8 cellular contexts compared by ENCODE assay signal in the genomic region with DNA sequence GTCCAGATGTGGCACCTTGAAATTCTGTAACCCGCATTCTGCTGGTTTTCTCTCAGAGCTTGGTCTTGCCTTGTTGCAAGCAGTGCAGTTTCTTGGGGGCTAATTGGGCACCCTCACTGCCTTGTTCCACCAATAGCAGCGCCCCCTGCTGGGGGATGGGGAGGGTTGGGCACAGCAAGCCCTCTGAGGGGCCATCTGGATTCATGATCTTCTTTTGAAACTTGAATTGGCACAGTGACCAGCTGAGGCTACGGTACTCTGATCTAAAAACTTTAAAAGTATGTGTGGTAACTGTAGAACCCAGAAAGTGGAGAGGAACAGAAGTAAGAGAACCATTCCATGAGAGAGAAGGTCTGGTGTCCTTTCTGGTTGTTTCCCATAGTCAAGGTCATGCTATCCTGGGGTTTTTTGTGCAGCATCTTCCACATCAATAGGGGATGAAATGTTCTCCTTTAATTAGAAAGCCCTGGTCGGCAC.
DNase-seq lines count a peak whose midpoint lies in the region; ATAC-seq and TF ChIP-seq lines count a peak whose summit lies in the region.

No MANE protein-coding gene starts in this region.

- H3K9me3 Mint-ChIP-seq in Caco-2 (ENCODE audit: unreplicated experiment) = no peaks in the 10 kb centered on the region
- H3K9me3 Mint-ChIP-seq in activated T-cell treated with anti-CD3 and anti-CD28 coated beads, Interleukin-2, amount 50 U/mL, for 72 hours = no peaks in the 10 kb centered on the region

- H3K4me1 ChIP-seq in Caco-2 (peaks cover 13% of the 10 kb centered on the region), left ventricle myocardium inferior (peaks cover 40% of the 10 kb centered on the region)

- no peak overlapping the region for H3K4me3 Mint-ChIP-seq in Caco-2 (ENCODE audit: unreplicated experiment)
- H3K4me3 Mint-ChIP-seq in activated T-cell treated with anti-CD3 and anti-CD28 coated beads, Interleukin-2, amount 50 U/mL, for 72 hours = no peak overlapping the region

- CTCF ChIA-PET in Caco-2 (lab: Charles Lee) = no interaction called here

- H3K27me3 Mint-ChIP-seq in Caco-2 (ENCODE audit: insufficient read depth, unreplicated experiment) = no peaks in the 10 kb centered on the region
- no peaks in the 10 kb centered on the region for H3K27me3 Mint-ChIP-seq in activated T-cell treated with anti-CD3 and anti-CD28 coated beads, Interleukin-2, amount 50 U/mL, for 72 hours (ENCODE audit: low read depth)

- POLR2A ChIA-PET in Caco-2 (lab: Charles Lee) = no interaction called here

- H3K27ac Mint-ChIP-seq in Caco-2 (ENCODE audit: unreplicated experiment) = no peak overlapping the region
- no peak overlapping the region for H3K27ac Mint-ChIP-seq in activated T-cell treated with anti-CD3 and anti-CD28 coated beads, Interleukin-2, amount 50 U/mL, for 72 hours

- BruUV-seq in Caco-2 (replicated peaks; lab: Mats Ljungman, UMichigan) = no TSS peak

- TF ChIP-seq CTCF in Caco-2 (IDR thresholded peaks at IDR 0.05; ENCODE audit: insufficient read depth in 1 of 2, low read depth in 1 of 2, low read length in 1 of 2, severe bottlenecking in 1 of 2, unreplicated experiment in 1 of 2) (peak; percentile 62 to 69), left ventricle myocardium inferior (IDR thresholded peaks at IDR 0.05; ENCODE audit: borderline replicate concordance) (peak; percentile 80)

- H3K27ac ChIP-seq in left ventricle myocardium inferior (replicated peaks) = no peak overlapping the region

- H3K36me3 ChIP-seq in Caco-2 (ENCODE audit: control insufficient read depth, insufficient read depth, low read length) (peaks cover 12% of the 10 kb centered on the region), left ventricle myocardium inferior (peaks cover 84% of the 10 kb centered on the region)

- DNase-seq in Caco-2 (peak in 1 of 2 experiments; percentile 43), NAMALWA (ENCODE audit: low spot score) (peak; percentile 66), left ventricle myocardium inferior (peak; percentile 37), NCI-H1417 treated with DMSO at 0.1 percent for 48 hours (lab: John Stamatoyannopoulos, UW) (no peak)
- peak; percentile 64 to 74 for DNase-seq in activated T-cell treated with anti-CD3 and anti-CD28 coated beads, Interleukin-2, amount 50 U/mL, for 72 hours
- peak; percentile 68 for DNase-seq in stimulated activated CD4-positive, alpha-beta T cell treated with anti-CD3 and anti-CD28 coated beads, Interleukin-4, amount 100 ng/mL, for 24 hours

- no peak overlapping the region for H3K4me3 ChIP-seq in Caco-2 (ENCODE audit: low read depth, low read length)
- H3K4me3 ChIP-seq in left ventricle myocardium inferior = no peak overlapping the region

- no peak for ATAC-seq in activated T-cell treated with anti-CD3 and anti-CD28 coated beads, Interleukin-2, amount 50 U/mL, for 72 hours (replicated peaks in 1 of 2)
- ATAC-seq in GM21723 (IDR thresholded peaks at IDR 0.05; ENCODE audit: unreplicated experiment) (no peak), GM21825 (IDR thresholded peaks at IDR 0.05; ENCODE audit: unreplicated experiment) (no peak)

- H3K27me3 ChIP-seq in Caco-2 (replicated peaks; ENCODE audit: control insufficient read depth, insufficient read depth, low read length) (no peaks in the 10 kb centered on the region), left ventricle myocardium inferior (ENCODE audit: low read depth) (no peaks in the 10 kb centered on the region)

- H3K9me3 ChIP-seq in Caco-2 = no peaks in the 10 kb centered on the region
- no peaks in the 10 kb centered on the region for H3K9me3 ChIP-seq in left ventricle myocardium inferior (replicated peaks)

- H3K4me1 Mint-ChIP-seq in Caco-2 (ENCODE audit: low read depth, unreplicated experiment) = peaks cover 6% of the 10 kb centered on the region
- peaks cover 52% of the 10 kb centered on the region for H3K4me1 Mint-ChIP-seq in activated T-cell treated with anti-CD3 and anti-CD28 coated beads, Interleukin-2, amount 50 U/mL, for 72 hours (ENCODE audit: low read depth)

- intact Hi-C loops in Caco-2 (cut with micrococcal nuclease; ENCODE audit: unreplicated experiment) = no loop called here
- intact Hi-C loops in left ventricle myocardium inferior (cut with micrococcal nuclease) = no loop called here

- H3K36me3 Mint-ChIP-seq in Caco-2 (ENCODE audit: insufficient read depth, unreplicated experiment) = peaks cover 86% of the 10 kb centered on the region
- peaks cover 18 to 52% of the 10 kb centered on the region in 2 donors for H3K36me3 Mint-ChIP-seq in activated T-cell treated with anti-CD3 and anti-CD28 coated beads, Interleukin-2, amount 50 U/mL, for 72 hours (ENCODE audit: insufficient read depth in 2 of 2)
